Comparison of ENCODE assay signal across 12 cellular contexts in the genomic region with DNA sequence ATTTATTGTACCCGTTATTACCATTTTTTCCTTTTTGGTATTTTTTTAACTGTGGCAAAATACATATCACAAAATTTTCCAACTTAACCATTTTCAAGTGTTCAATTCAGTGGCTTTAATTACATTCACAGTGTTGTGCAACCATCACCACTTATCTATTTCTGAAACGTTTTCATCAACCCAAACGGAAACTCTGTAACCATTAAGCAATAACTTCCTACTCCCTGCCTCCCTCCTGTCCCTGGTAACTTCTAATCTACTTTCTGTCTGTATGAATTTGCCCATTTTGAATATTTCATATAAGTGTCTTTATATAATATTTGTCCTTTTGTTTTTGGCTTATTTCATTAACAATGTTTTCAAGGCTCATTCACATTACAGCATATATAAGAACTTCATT. TPM values are rescaled to one million over a fixed set of nuclear protein-coding genes. Genes with fewer than 3 reads are reported as not detected.
A peak's percentile ranks its signal among the peaks of the same experiment; 100 is the strongest.
DNase-seq lines count a peak whose midpoint lies in the region; ATAC-seq and TF ChIP-seq lines count a peak whose summit lies in the region.
"Had no signal": no experiment of that assay in that cellular context is flagged by ENCODE, and none has a peak within 500 bp of the region (broad histone marks: within the 10 kb centered on the region; RNA-seq: fewer than 3 reads in every experiment).

No MANE protein-coding gene starts in this region.

- H3K9me3 Mint-ChIP-seq in activated T-cell treated with anti-CD3 and anti-CD28 coated beads, Interleukin-2, amount 50 U/mL, for 72 hours = peaks cover 2 to 5% of the 10 kb centered on the region in 2 donors
- H3K9me3 Mint-ChIP-seq: dendritic cell treated with granulocyte-macrophage colony-stimulating factor and Interleukin-4, amounts not matched to agents 40 ng/mL and 50 ng/mL, for 4 days had no signal

- peaks cover 13% of the 10 kb centered on the region for H3K27me3 Mint-ChIP-seq in activated T-cell treated with anti-CD3 and anti-CD28 coated beads, Interleukin-2, amount 50 U/mL, for 72 hours (ENCODE audit: low read depth)
- H3K27me3 Mint-ChIP-seq: dendritic cell treated with granulocyte-macrophage colony-stimulating factor and Interleukin-4, amounts not matched to agents 40 ng/mL and 50 ng/mL, for 4 days had no signal

- no peaks in the 10 kb centered on the region for H3K27me3 ChIP-seq in neutrophil
- H3K27me3 ChIP-seq in uterus = no peaks in the 10 kb centered on the region

- peaks cover 51% of the 10 kb centered on the region for H3K4me1 Mint-ChIP-seq in activated T-cell treated with anti-CD3 and anti-CD28 coated beads, Interleukin-2, amount 50 U/mL, for 72 hours (ENCODE audit: low read depth)

- TF ChIP-seq CTCF in fibroblast of mammary gland (conservative IDR thresholded peaks at IDR 0.05; ENCODE audit: control insufficient read depth, insufficient read depth, low read depth, low read length) (no peak), neutrophil (IDR thresholded peaks at IDR 0.05) (no peak), uterus (IDR thresholded peaks at IDR 0.05) (no peak)

- H3K27ac Mint-ChIP-seq in activated T-cell treated with anti-CD3 and anti-CD28 coated beads, Interleukin-2, amount 50 U/mL, for 72 hours = peak overlapping the region; percentile 89
- H3K27ac Mint-ChIP-seq: dendritic cell treated with granulocyte-macrophage colony-stimulating factor and Interleukin-4, amounts not matched to agents 40 ng/mL and 50 ng/mL, for 4 days had no signal

- no peak for ATAC-seq in activated T-cell treated with anti-CD3 and anti-CD28 coated beads, Interleukin-2, amount 50 U/mL, for 72 hours (replicated peaks in 1 of 2)
- ATAC-seq in HG03135 (IDR thresholded peaks at IDR 0.05; ENCODE audit: unreplicated experiment) = no peak

- intact Hi-C loops in uterus (cut with DNase I; ENCODE audit: low total_unique reads) = no loop called here

- no peaks in the 10 kb centered on the region for H3K36me3 ChIP-seq in neutrophil
- H3K36me3 ChIP-seq in uterus = no peaks in the 10 kb centered on the region
- H3K36me3 ChIP-seq: thoracic aorta had no signal

- peaks cover 4 to 5% of the 10 kb centered on the region in 2 donors for H3K36me3 Mint-ChIP-seq in activated T-cell treated with anti-CD3 and anti-CD28 coated beads, Interleukin-2, amount 50 U/mL, for 72 hours (ENCODE audit: insufficient read depth in 2 of 2)

- no peak for DNase-seq in activated T-cell treated with anti-CD3 and anti-CD28 coated beads, Interleukin-2, amount 50 U/mL, for 72 hours
- no peak for DNase-seq in activated T-cell treated with anti-CD3 and anti-CD28 coated beads, Interleukin-2, amount 50 U/mL, for 1 hour
- DNase-seq in SKM-1 (lab: John Stamatoyannopoulos, UW; ENCODE audit: unreplicated experiment) (peak; percentile 45), fibroblast of mammary gland (ENCODE audit: low read depth) (peak; percentile 16), uterus (no peak), hypothalamus (lab: John Stamatoyannopoulos, UW) (no peak)
- DNase-seq: activated CD4-positive, CD25-positive, alpha-beta regulatory T cell; activated gamma-delta T cell had no signal

- H3K27ac ChIP-seq in neutrophil (peak overlapping the region; percentile 63), uterus (no peak overlapping the region)
- H3K27ac ChIP-seq: thoracic aorta had no signal

- peak overlapping the region in 1 of 2 donors; percentile 55 for H3K4me3 Mint-ChIP-seq in activated T-cell treated with anti-CD3 and anti-CD28 coated beads, Interleukin-2, amount 50 U/mL, for 72 hours
- H3K4me3 Mint-ChIP-seq: dendritic cell treated with granulocyte-macrophage colony-stimulating factor and Interleukin-4, amounts not matched to agents 40 ng/mL and 50 ng/mL, for 4 days had no signal

- H3K4me3 ChIP-seq in fibroblast of mammary gland (ENCODE audit: control insufficient read depth, low read depth, low read length) = no peak overlapping the region
- H3K4me3 ChIP-seq in neutrophil (ENCODE audit: low read depth in 1 of 2, low read length in 1 of 2) = peak overlapping the region; percentile 16 to 21
- no peak overlapping the region for H3K4me3 ChIP-seq in uterus
- H3K4me3 ChIP-seq: thoracic aorta had no signal

- no peak for TF ChIP-seq POLR2A in uterus (IDR thresholded peaks at IDR 0.05)

- H3K9me3 ChIP-seq in neutrophil = no peaks in the 10 kb centered on the region
- no peaks in the 10 kb centered on the region for H3K9me3 ChIP-seq in uterus
- H3K9me3 ChIP-seq: thoracic aorta had no signal

- H3K4me1 ChIP-seq in neutrophil (ENCODE audit: control insufficient read depth in 1 of 2, insufficient read depth in 1 of 2, low read depth in 1 of 2, low read length in 1 of 2) = peaks cover 38 to 41% of the 10 kb centered on the region in 2 experiments
- no peaks in the 10 kb centered on the region for H3K4me1 ChIP-seq in uterus

RNA-seq across cellular contexts. Expression of gene MSN, which starts 57.4 kb away (rescaled TPM):
- 100 to 1,000 TPM; 281 to 298 TPM for total RNA-seq in activated T-cell treated with anti-CD3 and anti-CD28 coated beads, Interleukin-2, amount 50 U/mL, for 72 hours
- 100 to 1,000 TPM; 106 to 285 (median 137) TPM for total RNA-seq in uterus

Comparison
In these comparisons a context has a peak if more than half of its experiments do, and no peak if none do; other contexts are left out.
1. DNase-seq: peak in SKM-1 (single experiment) and fibroblast of mammary gland (single experiment); none in activated T-cell treated with anti-CD3 and anti-CD28 coated beads, Interleukin-2, amount 50 U/mL, for 72 hours (0 of 2), activated T-cell treated with anti-CD3 and anti-CD28 coated beads, Interleukin-2, amount 50 U/mL, for 1 hour (single experiment), uterus (0 of 2) and hypothalamus (0 of 51).
2. H3K4me3 ChIP-seq: peak in neutrophil (2 of 2); none in fibroblast of mammary gland (single experiment) and uterus (0 of 2).